In genomic region chr6:26045046-26045938, GRCh38 we compare ENCODE assay signal across 8 cellular contexts. TPM values are rescaled to one million over a fixed set of nuclear protein-coding genes. Genes with fewer than 3 reads are reported as not detected.
DNase-seq lines count a peak whose midpoint lies in the region; ATAC-seq, FAIRE-seq and TF ChIP-seq lines count a peak whose summit lies in the region.

No MANE protein-coding gene starts in this region.

- H3K4me3 Mint-ChIP-seq in progenitor cell of endocrine pancreas (ENCODE audit: low read depth): no peak overlapping the region

- H3K36me3 Mint-ChIP-seq in progenitor cell of endocrine pancreas (ENCODE audit: insufficient read depth): peaks cover 2% of the 10 kb centered on the region

- peak; percentile 42 for TF ChIP-seq CTCF in retinal pigment epithelial cell (conservative IDR thresholded peaks at IDR 0.05; ENCODE audit: low read depth, low read length)
- TF ChIP-seq CTCF in progenitor cell of endocrine pancreas (IDR thresholded peaks at IDR 0.05; ENCODE audit: unreplicated experiment): no peak

- peak; percentile 96 for DNase-seq in COLO829 (ENCODE audit: low spot score)
- peak; percentile 68 for DNase-seq in HTR-8/SVneo (ENCODE audit: insufficient read length, low spot score)
- DNase-seq in SW 1271 (lab: John Stamatoyannopoulos, UW): peak; percentile 96 to 98
- peak; percentile 74 for DNase-seq in amniotic stem cell (lab: John Stamatoyannopoulos, UW)
- DNase-seq in left ventricle myocardium superior: peak; percentile 56
- DNase-seq in retinal pigment epithelial cell (ENCODE audit: low read depth): no peak
- DNase-seq in progenitor cell of endocrine pancreas (ENCODE audit: low spot score, unreplicated experiment): no peak

- H3K4me1 Mint-ChIP-seq in progenitor cell of endocrine pancreas (ENCODE audit: low read depth): peaks cover 8% of the 10 kb centered on the region

- peaks cover 9% of the 10 kb centered on the region for H3K9me3 Mint-ChIP-seq in progenitor cell of endocrine pancreas (ENCODE audit: low read depth)

- no peaks in the 10 kb centered on the region for H3K27me3 Mint-ChIP-seq in progenitor cell of endocrine pancreas

- intact Hi-C loops in left ventricle myocardium superior (cut with micrococcal nuclease): no loop called here

- H3K27ac Mint-ChIP-seq in progenitor cell of endocrine pancreas: no peak overlapping the region

- peak overlapping the region; percentile 61 for H3K4me3 ChIP-seq in retinal pigment epithelial cell (ENCODE audit: low read length)

- peak; percentile 47 for ATAC-seq in GM21367 (IDR thresholded peaks at IDR 0.05; ENCODE audit: unreplicated experiment)
- ATAC-seq in left ventricle myocardium superior: peak; percentile 79

- no peak for FAIRE-seq in HTR-8/SVneo (lab: Jason Lieb, UNC)

RNA-seq across cellular contexts. Expression of gene HFE, which starts 41.9 kb away (rescaled TPM):
- 4.5 TPM for total RNA-seq in left ventricle myocardium superior
- 1.1 and 1.8 TPM in 2 replicates for total RNA-seq in progenitor cell of endocrine pancreas

Comparison
In these comparisons a context has a peak if more than half of its experiments do, and no peak if none do; other contexts are left out.
1. DNase-seq: peak in COLO829 (single experiment), HTR-8/SVneo (single experiment), SW 1271 (2 of 2), amniotic stem cell (single experiment) and left ventricle myocardium superior (single experiment); none in retinal pigment epithelial cell (single experiment) and progenitor cell of endocrine pancreas (single experiment).